Comparison of ENCODE assay signal across 1 cellular context in genomic region chr20:32437391-32438074, GRCh38.
TF ChIP-seq lines count a peak whose summit lies in the region.

No MANE protein-coding gene starts in this region.

TF ChIP-seq in HepG2, 621 proteins besides CTCF, POLR2A, EP300 and RAD21 (continued from another document and continues in another):
- TF ChIP-seq MXD3 (CRISPR knock-in tag; IDR thresholded peaks at IDR 0.05) (peak; percentile 47; the same call in 1 of the 2 replicates), ZNF546 (CRISPR knock-in tag; conservative IDR thresholded peaks at IDR 0.05) (no peak), TEAD3 (CRISPR knock-in tag; optimal IDR thresholded peaks at IDR 0.05; ENCODE audit: borderline replicate concordance) (peak; percentile 59), ZNF576 (CRISPR knock-in tag; IDR thresholded peaks at IDR 0.05) (0 out of 2 replicates have a peak, but pooled peaks have one; percentile 81), ZNF547 (CRISPR knock-in tag; IDR thresholded peaks at IDR 0.05) (peak; percentile 79; the same call in 1 of the 2 replicates), ZMYM2 (CRISPR knock-in tag; IDR thresholded peaks at IDR 0.05) (no peak), ZKSCAN8 (CRISPR knock-in tag; IDR thresholded peaks at IDR 0.05; ENCODE audit: borderline replicate concordance) (peak; percentile 71; the same call in 1 of the 2 replicates), ARNT (IDR thresholded peaks at IDR 0.05) (no peak), CBX5 (CRISPR knock-in tag; IDR thresholded peaks at IDR 0.05; ENCODE audit: borderline replicate concordance) (peak; percentile 77), ZSCAN5A (CRISPR knock-in tag; IDR thresholded peaks at IDR 0.05; ENCODE audit: borderline replicate concordance) (no peak), TGIF2 (CRISPR knock-in tag; IDR thresholded peaks at IDR 0.05) (no peak), ZNF703 (CRISPR knock-in tag; IDR thresholded peaks at IDR 0.05; ENCODE audit: borderline replicate concordance) (no peak), ESRRA (CRISPR knock-in tag; IDR thresholded peaks at IDR 0.05; ENCODE audit: low read depth) (peak; percentile 84; the same call in 1 of the 2 replicates), SOX6 (IDR thresholded peaks at IDR 0.05) (no peak), SOX6 (CRISPR knock-in tag; IDR thresholded peaks at IDR 0.05) (peak; percentile 59), CBFB (CRISPR knock-in tag; IDR thresholded peaks at IDR 0.05) (peak; percentile 54; the same call in 1 of the 2 replicates), ZNF382 (CRISPR knock-in tag; IDR thresholded peaks at IDR 0.05; ENCODE audit: borderline replicate concordance) (no peak), ARNT2 (CRISPR knock-in tag; IDR thresholded peaks at IDR 0.05; ENCODE audit: low read depth) (0 out of 2 replicates have a peak, but pooled peaks have one; percentile 34), CHD2 (IDR thresholded peaks at IDR 0.05; ENCODE audit: low read depth, low read length) (no peak), FOXA1 (IDR thresholded peaks at IDR 0.05) (no peak), FOXA1 (CRISPR knock-in tag; IDR thresholded peaks at IDR 0.05) (peak; percentile 59), IRF9 (CRISPR knock-in tag; IDR thresholded peaks at IDR 0.05; ENCODE audit: borderline replicate concordance) (0 out of 2 replicates have a peak, but pooled peaks have one; percentile 53), PAF1 (CRISPR knock-in tag; IDR thresholded peaks at IDR 0.05) (0 out of 2 replicates have a peak, but pooled peaks have one; percentile 77), SIN3B (IDR thresholded peaks at IDR 0.05; ENCODE audit: low read length) (no peak), ZNF597 (CRISPR knock-in tag; IDR thresholded peaks at IDR 0.05) (no peak), IKZF5 (CRISPR knock-in tag; IDR thresholded peaks at IDR 0.05) (peak; percentile 51; the same call in 1 of the 2 replicates), TBL1XR1 (IDR thresholded peaks at IDR 0.05; ENCODE audit: borderline replicate concordance, low read length, partially characterized antibody) (peak; percentile 52), ETV5 (CRISPR knock-in tag; IDR thresholded peaks at IDR 0.05; ENCODE audit: borderline replicate concordance) (no peak), ZNF18 (CRISPR knock-in tag; IDR thresholded peaks at IDR 0.05; ENCODE audit: insufficient replicate concordance) (peak; percentile 31), THAP11 (CRISPR knock-in tag; IDR thresholded peaks at IDR 0.05) (peak; percentile 58; the same call in 1 of the 2 replicates), FOXO4 (CRISPR knock-in tag; conservative IDR thresholded peaks at IDR 0.05) (peak; percentile 97; the same call in 1 of the 2 replicates), SALL1 (CRISPR knock-in tag; IDR thresholded peaks at IDR 0.05) (peak; percentile 80)
- TF ChIP-seq, protein P1, sequence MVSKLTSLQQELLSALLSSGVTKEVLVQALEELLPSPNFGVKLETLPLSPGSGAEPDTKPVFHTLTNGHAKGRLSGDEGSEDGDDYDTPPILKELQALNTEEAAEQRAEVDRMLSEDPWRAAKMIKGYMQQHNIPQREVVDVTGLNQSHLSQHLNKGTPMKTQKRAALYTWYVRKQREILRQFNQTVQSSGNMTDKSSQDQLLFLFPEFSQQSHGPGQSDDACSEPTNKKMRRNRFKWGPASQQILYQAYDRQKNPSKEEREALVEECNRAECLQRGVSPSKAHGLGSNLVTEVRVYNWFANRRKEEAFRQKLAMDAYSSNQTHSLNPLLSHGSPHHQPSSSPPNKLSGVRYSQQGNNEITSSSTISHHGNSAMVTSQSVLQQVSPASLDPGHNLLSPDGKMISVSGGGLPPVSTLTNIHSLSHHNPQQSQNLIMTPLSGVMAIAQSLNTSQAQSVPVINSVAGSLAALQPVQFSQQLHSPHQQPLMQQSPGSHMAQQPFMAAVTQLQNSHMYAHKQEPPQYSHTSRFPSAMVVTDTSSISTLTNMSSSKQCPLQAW (CRISPR knock-in tag; IDR thresholded peaks at IDR 0.05), result 0 out of 2 replicates have a peak, but pooled peaks have one; percentile 40
- TF ChIP-seq, protein P2, sequence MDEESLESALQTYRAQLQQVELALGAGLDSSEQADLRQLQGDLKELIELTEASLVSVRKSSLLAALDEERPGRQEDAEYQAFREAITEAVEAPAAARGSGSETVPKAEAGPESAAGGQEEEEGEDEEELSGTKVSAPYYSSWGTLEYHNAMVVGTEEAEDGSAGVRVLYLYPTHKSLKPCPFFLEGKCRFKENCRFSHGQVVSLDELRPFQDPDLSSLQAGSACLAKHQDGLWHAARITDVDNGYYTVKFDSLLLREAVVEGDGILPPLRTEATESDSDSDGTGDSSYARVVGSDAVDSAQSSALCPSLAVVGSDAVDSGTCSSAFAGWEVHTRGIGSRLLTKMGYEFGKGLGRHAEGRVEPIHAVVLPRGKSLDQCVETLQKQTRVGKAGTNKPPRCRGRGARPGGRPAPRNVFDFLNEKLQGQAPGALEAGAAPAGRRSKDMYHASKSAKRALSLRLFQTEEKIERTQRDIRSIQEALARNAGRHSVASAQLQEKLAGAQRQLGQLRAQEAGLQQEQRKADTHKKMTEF (CRISPR knock-in tag; IDR thresholded peaks at IDR 0.05), result peak; percentile 30; the same call in 1 of the 2 replicates
- TF ChIP-seq, protein P3, sequence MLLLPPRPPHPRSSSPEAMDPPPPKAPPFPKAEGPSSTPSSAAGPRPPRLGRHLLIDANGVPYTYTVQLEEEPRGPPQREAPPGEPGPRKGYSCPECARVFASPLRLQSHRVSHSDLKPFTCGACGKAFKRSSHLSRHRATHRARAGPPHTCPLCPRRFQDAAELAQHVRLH (CRISPR knock-in tag; IDR thresholded peaks at IDR 0.05; ENCODE audit: borderline replicate concordance, low read depth), result peak; percentile 62; the same call in 1 of the 2 replicates
- TF ChIP-seq, protein P4, sequence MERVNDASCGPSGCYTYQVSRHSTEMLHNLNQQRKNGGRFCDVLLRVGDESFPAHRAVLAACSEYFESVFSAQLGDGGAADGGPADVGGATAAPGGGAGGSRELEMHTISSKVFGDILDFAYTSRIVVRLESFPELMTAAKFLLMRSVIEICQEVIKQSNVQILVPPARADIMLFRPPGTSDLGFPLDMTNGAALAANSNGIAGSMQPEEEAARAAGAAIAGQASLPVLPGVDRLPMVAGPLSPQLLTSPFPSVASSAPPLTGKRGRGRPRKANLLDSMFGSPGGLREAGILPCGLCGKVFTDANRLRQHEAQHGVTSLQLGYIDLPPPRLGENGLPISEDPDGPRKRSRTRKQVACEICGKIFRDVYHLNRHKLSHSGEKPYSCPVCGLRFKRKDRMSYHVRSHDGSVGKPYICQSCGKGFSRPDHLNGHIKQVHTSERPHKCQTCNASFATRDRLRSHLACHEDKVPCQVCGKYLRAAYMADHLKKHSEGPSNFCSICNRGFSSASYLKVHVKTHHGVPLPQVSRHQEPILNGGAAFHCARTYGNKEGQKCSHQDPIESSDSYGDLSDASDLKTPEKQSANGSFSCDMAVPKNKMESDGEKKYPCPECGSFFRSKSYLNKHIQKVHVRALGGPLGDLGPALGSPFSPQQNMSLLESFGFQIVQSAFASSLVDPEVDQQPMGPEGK (CRISPR knock-in tag; IDR thresholded peaks at IDR 0.05), result 0 out of 2 replicates have a peak, but pooled peaks have one; percentile 56
- TF ChIP-seq, protein P5, sequence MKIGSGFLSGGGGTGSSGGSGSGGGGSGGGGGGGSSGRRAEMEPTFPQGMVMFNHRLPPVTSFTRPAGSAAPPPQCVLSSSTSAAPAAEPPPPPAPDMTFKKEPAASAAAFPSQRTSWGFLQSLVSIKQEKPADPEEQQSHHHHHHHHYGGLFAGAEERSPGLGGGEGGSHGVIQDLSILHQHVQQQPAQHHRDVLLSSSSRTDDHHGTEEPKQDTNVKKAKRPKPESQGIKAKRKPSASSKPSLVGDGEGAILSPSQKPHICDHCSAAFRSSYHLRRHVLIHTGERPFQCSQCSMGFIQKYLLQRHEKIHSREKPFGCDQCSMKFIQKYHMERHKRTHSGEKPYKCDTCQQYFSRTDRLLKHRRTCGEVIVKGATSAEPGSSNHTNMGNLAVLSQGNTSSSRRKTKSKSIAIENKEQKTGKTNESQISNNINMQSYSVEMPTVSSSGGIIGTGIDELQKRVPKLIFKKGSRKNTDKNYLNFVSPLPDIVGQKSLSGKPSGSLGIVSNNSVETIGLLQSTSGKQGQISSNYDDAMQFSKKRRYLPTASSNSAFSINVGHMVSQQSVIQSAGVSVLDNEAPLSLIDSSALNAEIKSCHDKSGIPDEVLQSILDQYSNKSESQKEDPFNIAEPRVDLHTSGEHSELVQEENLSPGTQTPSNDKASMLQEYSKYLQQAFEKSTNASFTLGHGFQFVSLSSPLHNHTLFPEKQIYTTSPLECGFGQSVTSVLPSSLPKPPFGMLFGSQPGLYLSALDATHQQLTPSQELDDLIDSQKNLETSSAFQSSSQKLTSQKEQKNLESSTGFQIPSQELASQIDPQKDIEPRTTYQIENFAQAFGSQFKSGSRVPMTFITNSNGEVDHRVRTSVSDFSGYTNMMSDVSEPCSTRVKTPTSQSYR (CRISPR knock-in tag; IDR thresholded peaks at IDR 0.05; ENCODE audit: borderline replicate concordance), result peak; percentile 51; the same call in 1 of the 2 replicates
- TF ChIP-seq, protein P6, sequence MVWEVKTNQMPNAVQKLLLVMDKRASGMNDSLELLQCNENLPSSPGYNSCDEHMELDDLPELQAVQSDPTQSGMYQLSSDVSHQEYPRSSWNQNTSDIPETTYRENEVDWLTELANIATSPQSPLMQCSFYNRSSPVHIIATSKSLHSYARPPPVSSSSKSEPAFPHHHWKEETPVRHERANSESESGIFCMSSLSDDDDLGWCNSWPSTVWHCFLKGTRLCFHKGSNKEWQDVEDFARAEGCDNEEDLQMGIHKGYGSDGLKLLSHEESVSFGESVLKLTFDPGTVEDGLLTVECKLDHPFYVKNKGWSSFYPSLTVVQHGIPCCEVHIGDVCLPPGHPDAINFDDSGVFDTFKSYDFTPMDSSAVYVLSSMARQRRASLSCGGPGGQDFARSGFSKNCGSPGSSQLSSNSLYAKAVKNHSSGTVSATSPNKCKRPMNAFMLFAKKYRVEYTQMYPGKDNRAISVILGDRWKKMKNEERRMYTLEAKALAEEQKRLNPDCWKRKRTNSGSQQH (CRISPR knock-in tag; IDR thresholded peaks at IDR 0.05; ENCODE audit: low read depth), result no peak
